32 cellular contexts compared by ENCODE assay signal in the genomic region with DNA sequence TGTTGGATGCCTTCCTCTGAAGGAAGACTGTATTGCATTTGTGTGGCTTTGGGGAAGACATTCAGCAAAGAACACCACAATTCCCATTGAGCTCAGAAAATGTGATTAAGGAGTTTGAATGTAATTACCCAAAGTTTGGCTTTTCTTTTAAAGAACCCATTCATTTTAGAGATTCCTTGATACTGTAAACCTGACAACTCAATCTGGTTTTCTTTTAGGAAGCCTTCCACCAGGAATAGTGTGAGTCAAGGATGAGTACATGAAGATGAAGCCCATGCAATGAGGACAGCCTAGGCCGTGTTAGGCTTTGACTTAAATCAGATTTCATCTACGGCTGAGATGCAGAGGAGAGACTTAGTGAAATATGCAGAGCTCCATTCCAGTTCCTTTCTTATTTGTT.
DNase-seq lines count a peak whose midpoint lies in the region; ATAC-seq, FAIRE-seq and TF ChIP-seq lines count a peak whose summit lies in the region.
"Had no signal": no experiment of that assay in that cellular context is flagged by ENCODE, and none has a peak within 500 bp of the region (broad histone marks: within the 10 kb centered on the region; RNA-seq: fewer than 3 reads in every experiment).

No MANE protein-coding gene starts in this region.

- FAIRE-seq in K562 (lab: Jason Lieb, UNC): peak; percentile 35
- FAIRE-seq: A549 had no signal

- DNase-seq in AG08395 (ENCODE audit: low spot score) (peak; percentile 15), GM03348 (ENCODE audit: low spot score) (peak; percentile 22), K562 (ENCODE audit: extremely low read depth in 1 of 4, low spot score in 3 of 4) (no peak), lower lobe of right lung (no peak), middle frontal gyrus (ENCODE audit: extremely low spot score, low spot score) (no peak), GM19240 (ENCODE audit: insufficient read length, low spot score) (no peak), GDM1 (lab: John Stamatoyannopoulos, UW) (no peak)
- no peak for DNase-seq in CD4-positive, alpha-beta memory T cell
- DNase-seq: activated CD4-positive, alpha-beta T cell treated with anti-CD3 and anti-CD28 coated beads, Interleukin-2, amount 50 U/mL, for 48 hours; activated gamma-delta T cell treated with Interleukin-2 at 50 U/mL for 16 hours; activated naive CD8-positive, alpha-beta T cell treated with anti-CD3 and anti-CD28 coated beads, Interleukin-2, amount 10 ng/mL, durations not matched to agents 7 days and 5 days; activated T-cell treated with anti-CD3 and anti-CD28 coated beads, Interleukin-2, amount 50 U/mL, for 48 hours; central memory CD4-positive, alpha-beta T cell; erythroblast; naive B cell; NCI-H1436; NCI-H2081 treated with DMSO at 0.1 percent for 48 hours; NCI-H2227 treated with DMSO at 0.1 percent for 48 hours; NCI-H69; nucleus accumbens; PC-9; right lobe of liver; spleen; stimulated activated CD8-positive, alpha-beta memory T cell treated with anti-CD3 and anti-CD28 coated beads, Interleukin-4, amount 100 ng/mL, for 48 hours; T-helper 2 cell had no signal

- no peak overlapping the region for H3K27ac Mint-ChIP-seq in CD4-positive, alpha-beta memory T cell
- H3K27ac Mint-ChIP-seq: activated naive CD8-positive, alpha-beta T cell treated with anti-CD3 and anti-CD28 coated beads, Interleukin-2, amount 10 ng/mL, durations not matched to agents 7 days and 5 days; dendritic cell treated with granulocyte-macrophage colony-stimulating factor and Interleukin-4, amounts not matched to agents 40 ng/mL and 50 ng/mL, for 4 days; stimulated activated naive CD8-positive, alpha-beta T cell treated with anti-CD3 and anti-CD28 coated beads, Interleukin-15, Interleukin-2, amounts not matched to agents 100 ng/mL and 50 ng/mL, for 24 hours had no signal

- CTCF ChIA-PET in K562 (lab: Yijun Ruan, JAX; ENCODE audit: low intra/inter-chr PET ratio): no interaction called here
- CTCF ChIA-PET in CD4-positive, alpha-beta memory T cell (lab: Charles Lee; ENCODE audit: partially characterized antibody): no interaction called here

- H3K9me3 ChIP-seq in K562 (replicated peaks; ENCODE audit: control insufficient read depth, insufficient read depth, low read depth, low read length): no peaks in the 10 kb centered on the region
- H3K9me3 ChIP-seq in lower lobe of right lung: no peaks in the 10 kb centered on the region
- no peaks in the 10 kb centered on the region for H3K9me3 ChIP-seq in CD4-positive, alpha-beta memory T cell (ENCODE audit: control insufficient read depth in 1 of 2, low read length in 2 of 2)
- H3K9me3 ChIP-seq: A549, prostate gland, right lobe of liver, spleen, vagina had no signal

- ATAC-seq in K562 (no peak), lower lobe of right lung (no peak)
- ATAC-seq: A549; activated CD4-positive, CD25-positive, alpha-beta regulatory T cell treated with anti-CD3 and anti-CD28 coated beads, Interleukin-2, amount 50 U/mL, for 24 hours; right lobe of liver had no signal

- no peak overlapping the region for H3K4me3 ChIP-seq in K562
- H3K4me3 ChIP-seq in lower lobe of right lung: no peak overlapping the region
- no peak overlapping the region for H3K4me3 ChIP-seq in CD4-positive, alpha-beta memory T cell (ENCODE audit: low read length in 2 of 2)
- H3K4me3 ChIP-seq: A549, PC-9, prostate gland, right lobe of liver, spleen, vagina had no signal

- 2% methylated on average over 2 of the region's 2 CpGs for WGBS in K562 (ENCODE audit: insufficient coverage, low coverage, missing lambda C conversion rate)

- no peak for TF ChIP-seq RAD21 in K562 (CRISPR knock-in tag; conservative IDR thresholded peaks at IDR 0.05 in 1 of 2, IDR thresholded peaks at IDR 0.05 in 1 of 2)

- peaks cover 0 to 7% of the 10 kb centered on the region in 2 donors for H3K36me3 Mint-ChIP-seq in CD4-positive, alpha-beta memory T cell
- H3K36me3 Mint-ChIP-seq: naive B cell had no signal

- no peak overlapping the region for H3K27ac ChIP-seq in K562 (ENCODE audit: extremely low read depth, low read depth, low read length)
- H3K27ac ChIP-seq in lower lobe of right lung: peak overlapping the region; percentile 63
- no peak overlapping the region for H3K27ac ChIP-seq in CD4-positive, alpha-beta memory T cell (ENCODE audit: low read depth, low read length)
- H3K27ac ChIP-seq: A549, HL-60, PC-9, prostate gland, right lobe of liver, vagina had no signal

- in situ Hi-C loops in K562 (cut with MboI): no loop called here

- TF ChIP-seq EP300 in K562 (IDR thresholded peaks at IDR 0.05; ENCODE audit: low read length): no peak

- H3K9ac ChIP-seq in K562 (ENCODE audit: insufficient read depth in 1 of 2, low read depth in 2 of 2, low read length in 2 of 2): no peak overlapping the region

- H3K4me2 ChIP-seq in K562 (ENCODE audit: insufficient read depth, low read length): no peak overlapping the region
- H3K4me2 ChIP-seq: A549, PC-9 had no signal

- TF ChIP-seq CTCF in K562 (IDR thresholded peaks at IDR 0.05 in 2 of 3, conservative IDR thresholded peaks at IDR 0.05 in 1 of 3; ENCODE audit: insufficient read depth in 2 of 3, low read depth in 1 of 3, low read length in 3 of 3) (no peak), lower lobe of right lung (IDR thresholded peaks at IDR 0.05) (no peak)

- TF ChIP-seq POLR2A in K562 (conservative IDR thresholded peaks at IDR 0.05): no peak

- no TSS peak for BruUV-seq in K562 (replicated peaks; lab: Mats Ljungman, UMichigan)

- H3K27me3 ChIP-seq in K562 (ENCODE audit: control insufficient read depth in 2 of 2, insufficient read depth in 2 of 2, low read length in 2 of 2) (peaks cover 4 to 7% of the 10 kb centered on the region in 2 experiments; a peak in 4 of 5 replicates), lower lobe of right lung (ENCODE audit: low read depth) (no peaks in the 10 kb centered on the region)
- H3K27me3 ChIP-seq in CD4-positive, alpha-beta memory T cell (ENCODE audit: insufficient read depth, low read length): no peaks in the 10 kb centered on the region
- H3K27me3 ChIP-seq: right lobe of liver, vagina had no signal

- H3K4me1 ChIP-seq in K562 (replicated peaks in 1 of 2; ENCODE audit: control insufficient read depth in 2 of 2, insufficient read depth in 2 of 2, low read length in 2 of 2) (no peaks in the 10 kb centered on the region), lower lobe of right lung (peaks cover 19% of the 10 kb centered on the region)
- H3K4me1 ChIP-seq in CD4-positive, alpha-beta memory T cell (ENCODE audit: insufficient read depth, low read length): no peaks in the 10 kb centered on the region
- H3K4me1 ChIP-seq: A549, prostate gland, right lobe of liver had no signal

- H3K4me1 Mint-ChIP-seq in CD4-positive, alpha-beta memory T cell: peaks cover 0 to 4% (median 2%) of the 10 kb centered on the region in 4 donors

- peaks cover 2% of the 10 kb centered on the region; the same call in 1 of the 2 replicates for H4K20me1 ChIP-seq in K562 (replicated peaks; ENCODE audit: control insufficient read depth, insufficient read depth, low read length)

- H3K4me3 Mint-ChIP-seq in CD4-positive, alpha-beta memory T cell: no peak overlapping the region
- H3K4me3 Mint-ChIP-seq: activated naive CD8-positive, alpha-beta T cell treated with anti-CD3 and anti-CD28 coated beads, Interleukin-2, amount 10 ng/mL, durations not matched to agents 7 days and 5 days; dendritic cell treated with granulocyte-macrophage colony-stimulating factor and Interleukin-4, amounts not matched to agents 40 ng/mL and 50 ng/mL, for 4 days; stimulated activated naive CD8-positive, alpha-beta T cell treated with anti-CD3 and anti-CD28 coated beads, Interleukin-15, Interleukin-2, amounts not matched to agents 100 ng/mL and 50 ng/mL, for 24 hours had no signal

- H2AFZ ChIP-seq in K562 (ENCODE audit: low read depth, low read length): no peak overlapping the region
- H2AFZ ChIP-seq: PC-9 had no signal

- no peaks in the 10 kb centered on the region for H3K9me1 ChIP-seq in K562 (ENCODE audit: control insufficient read depth, insufficient read depth, low read length)

- no peaks in the 10 kb centered on the region for H3K9me3 Mint-ChIP-seq in CD4-positive, alpha-beta memory T cell
- H3K9me3 Mint-ChIP-seq: dendritic cell treated with granulocyte-macrophage colony-stimulating factor and Interleukin-4, amounts not matched to agents 40 ng/mL and 50 ng/mL, for 4 days; naive B cell; stimulated activated naive CD8-positive, alpha-beta T cell treated with anti-CD3 and anti-CD28 coated beads, Interleukin-15, Interleukin-2, amounts not matched to agents 100 ng/mL and 50 ng/mL, for 24 hours had no signal

- H3K36me3 ChIP-seq in K562 (ENCODE audit: control insufficient read depth, insufficient read depth, low read length): no peaks in the 10 kb centered on the region
- no peaks in the 10 kb centered on the region for H3K36me3 ChIP-seq in lower lobe of right lung
- H3K36me3 ChIP-seq in CD4-positive, alpha-beta memory T cell (ENCODE audit: insufficient read depth, low read length): no peaks in the 10 kb centered on the region
- H3K36me3 ChIP-seq: prostate gland, right lobe of liver, spleen, vagina had no signal

- no peaks in the 10 kb centered on the region for H3K79me2 ChIP-seq in K562 (ENCODE audit: control insufficient read depth, insufficient read depth, low read length)

- POLR2A ChIA-PET in K562 (lab: Yijun Ruan, JAX): interaction anchor here (1.0 kb wide), 1 partner anchor 11 kb away, joined by 3 read pairs; no protein-coding TSS in a partner anchor
- POLR2A ChIA-PET in CD4-positive, alpha-beta memory T cell (lab: Charles Lee; ENCODE audit: partially characterized antibody): no interaction called here

- no peaks in the 10 kb centered on the region for H3K27me3 Mint-ChIP-seq in CD4-positive, alpha-beta memory T cell
- H3K27me3 Mint-ChIP-seq: naive B cell; stimulated activated naive CD8-positive, alpha-beta T cell treated with anti-CD3 and anti-CD28 coated beads, Interleukin-15, Interleukin-2, amounts not matched to agents 100 ng/mL and 50 ng/mL, for 24 hours had no signal

- intact Hi-C loops in K562 (cut with micrococcal nuclease) (no loop called here), lower lobe of right lung (cut with DNase I) (no loop called here)
- intact Hi-C loops in CD4-positive, alpha-beta memory T cell (cut with micrococcal nuclease): no loop called here

TF ChIP-seq in K562, 482 proteins besides CTCF, POLR2A, EP300 and RAD21:
- TF ChIP-seq RFX7 (CRISPR knock-in tag; IDR thresholded peaks at IDR 0.05) (no peak), PHB2 (IDR thresholded peaks at IDR 0.05; ENCODE audit: low read depth) (no peak), ZNF408 (CRISPR knock-in tag; IDR thresholded peaks at IDR 0.05; ENCODE audit: low read depth) (no peak)

Comparison
In these comparisons a context has a peak if more than half of its experiments do, and no peak if none do; other contexts are left out.
1. DNase-seq: peak in AG08395 (single experiment) and GM03348 (single experiment); none in K562 (0 of 4), lower lobe of right lung (single experiment), CD4-positive, alpha-beta memory T cell (0 of 5), middle frontal gyrus (single experiment), GM19240 (single experiment) and GDM1 (single experiment).